Comparison of ENCODE assay signal across 15 cellular contexts in the genomic region with DNA sequence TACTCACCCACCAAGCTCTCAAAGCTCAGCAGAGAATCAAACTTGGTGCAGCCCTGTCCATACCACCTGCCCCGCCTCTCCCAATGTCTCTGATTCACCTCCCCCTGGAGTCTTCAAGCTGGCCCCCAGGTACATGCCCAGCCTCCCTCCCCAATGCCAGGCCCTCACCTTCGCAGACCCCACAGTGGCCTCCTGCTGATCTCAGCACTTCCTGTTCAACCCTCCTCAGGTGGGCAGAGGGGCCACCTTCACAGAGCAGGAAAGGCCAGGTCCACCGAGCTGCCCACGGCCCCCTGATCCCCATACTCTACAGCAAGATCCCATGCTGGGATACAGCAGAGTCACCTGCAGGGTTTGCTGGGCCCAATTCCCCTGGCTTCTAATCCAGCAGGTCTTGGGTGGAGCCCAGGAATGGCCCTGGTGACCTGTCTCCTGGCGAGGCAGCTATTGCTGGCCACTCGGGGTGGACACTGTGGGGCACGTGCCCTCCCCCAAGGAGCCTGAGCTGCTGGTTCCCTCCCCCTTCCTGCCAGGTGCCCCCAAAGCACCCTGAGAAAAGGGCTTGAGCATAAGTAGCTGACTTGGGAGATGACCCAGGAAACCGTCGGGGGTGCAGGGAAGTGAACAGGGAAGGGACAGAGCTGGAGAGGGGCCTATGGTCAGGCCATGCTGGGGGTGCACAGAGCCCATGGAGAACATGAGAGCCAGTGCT.
"Had no signal": no experiment of that assay in that cellular context is flagged by ENCODE, and none has a peak within 500 bp of the region (broad histone marks: within the 10 kb centered on the region; RNA-seq: fewer than 3 reads in every experiment).

No MANE protein-coding gene starts in this region.

- H3K4me3 Mint-ChIP-seq: activated T-cell treated with anti-CD3 and anti-CD28 coated beads, Interleukin-2, amount 50 U/mL, for 4 hours; stimulated activated naive CD8-positive, alpha-beta T cell treated with anti-CD3 and anti-CD28 coated beads, Interleukin-15, amount 100 ng/mL, for 72 hours had no signal

- H3K27me3 ChIP-seq: testis had no signal

- H3K36me3 ChIP-seq: esophagus muscularis mucosa, left ventricle myocardium inferior, pancreas had no signal

- H3K27ac Mint-ChIP-seq: stimulated activated naive CD8-positive, alpha-beta T cell treated with anti-CD3 and anti-CD28 coated beads, Interleukin-15, amount 100 ng/mL, for 72 hours had no signal

- H3K27ac ChIP-seq: dorsolateral prefrontal cortex, esophagus muscularis mucosa, left ventricle myocardium inferior, pancreas, SK-N-MC, skin epidermis, testis had no signal

- DNase-seq: activated CD4-positive, alpha-beta T cell treated with anti-CD3 and anti-CD28 coated beads, Interleukin-2, amount 50 U/mL, for 1 hour; activated effector memory CD4-positive, alpha-beta T cell treated with Interleukin-2 at 50 U/mL for 16 hours; activated naive CD4-positive, alpha-beta T cell treated with anti-CD3 and anti-CD28 coated beads, Interleukin-2, amount 50 U/mL, for 16 hours; activated T-cell treated with anti-CD3 and anti-CD28 coated beads, Interleukin-2, amount 50 U/mL, for 4 hours; islet precursor cell; left ventricle myocardium inferior; mesendoderm; stimulated activated CD4-positive, alpha-beta T cell treated with anti-CD3 and anti-CD28 coated beads, Interleukin-4, amount 100 ng/mL, for 4 hours; stimulated activated naive CD8-positive, alpha-beta T cell treated with anti-CD3 and anti-CD28 coated beads, Interleukin-15, amount 100 ng/mL, for 72 hours; testis had no signal

- H3K4me1 ChIP-seq: esophagus muscularis mucosa, left ventricle myocardium inferior, pancreas, testis had no signal

- H3K9me3 Mint-ChIP-seq: activated T-cell treated with anti-CD3 and anti-CD28 coated beads, Interleukin-2, amount 50 U/mL, for 4 hours; stimulated activated naive CD8-positive, alpha-beta T cell treated with anti-CD3 and anti-CD28 coated beads, Interleukin-15, amount 100 ng/mL, for 72 hours had no signal

- H3K9me3 ChIP-seq: esophagus muscularis mucosa, left ventricle myocardium inferior, pancreas, testis had no signal

- H3K4me3 ChIP-seq: dorsolateral prefrontal cortex, esophagus muscularis mucosa, left ventricle myocardium inferior, pancreas, SK-N-MC, skin epidermis, testis had no signal

- ATAC-seq: activated T-cell treated with anti-CD3 and anti-CD28 coated beads, Interleukin-2, amount 50 U/mL, for 4 hours; pancreas; stimulated activated naive CD8-positive, alpha-beta T cell treated with anti-CD3 and anti-CD28 coated beads, Interleukin-15, amount 100 ng/mL, for 72 hours had no signal
